ENCODE assay signal across 1 cellular context in the genomic region with DNA sequence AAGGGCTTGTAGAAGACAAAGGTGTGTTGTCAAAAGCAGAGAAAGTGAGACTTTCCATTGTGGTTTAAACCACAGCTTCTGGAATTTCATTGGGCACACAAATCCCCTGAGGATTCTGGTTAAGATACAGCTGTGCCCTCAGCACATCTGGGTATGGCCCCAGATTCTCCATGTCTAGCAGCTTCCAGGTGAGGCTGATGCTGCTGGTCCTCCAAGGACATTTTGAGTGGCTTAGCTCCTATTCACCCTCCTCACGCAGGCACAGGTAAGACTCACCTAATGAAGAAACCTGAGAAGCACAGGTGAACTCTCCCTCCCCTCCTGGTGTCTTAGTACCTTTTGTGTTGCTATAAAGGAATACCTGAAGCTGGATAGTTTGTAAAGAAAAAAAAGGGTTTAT.
TF ChIP-seq lines count a peak whose summit lies in the region.

No MANE protein-coding gene starts in this region.

TF ChIP-seq in K562, 482 proteins besides CTCF, POLR2A, EP300 and RAD21:
- TF ChIP-seq, protein P1, sequence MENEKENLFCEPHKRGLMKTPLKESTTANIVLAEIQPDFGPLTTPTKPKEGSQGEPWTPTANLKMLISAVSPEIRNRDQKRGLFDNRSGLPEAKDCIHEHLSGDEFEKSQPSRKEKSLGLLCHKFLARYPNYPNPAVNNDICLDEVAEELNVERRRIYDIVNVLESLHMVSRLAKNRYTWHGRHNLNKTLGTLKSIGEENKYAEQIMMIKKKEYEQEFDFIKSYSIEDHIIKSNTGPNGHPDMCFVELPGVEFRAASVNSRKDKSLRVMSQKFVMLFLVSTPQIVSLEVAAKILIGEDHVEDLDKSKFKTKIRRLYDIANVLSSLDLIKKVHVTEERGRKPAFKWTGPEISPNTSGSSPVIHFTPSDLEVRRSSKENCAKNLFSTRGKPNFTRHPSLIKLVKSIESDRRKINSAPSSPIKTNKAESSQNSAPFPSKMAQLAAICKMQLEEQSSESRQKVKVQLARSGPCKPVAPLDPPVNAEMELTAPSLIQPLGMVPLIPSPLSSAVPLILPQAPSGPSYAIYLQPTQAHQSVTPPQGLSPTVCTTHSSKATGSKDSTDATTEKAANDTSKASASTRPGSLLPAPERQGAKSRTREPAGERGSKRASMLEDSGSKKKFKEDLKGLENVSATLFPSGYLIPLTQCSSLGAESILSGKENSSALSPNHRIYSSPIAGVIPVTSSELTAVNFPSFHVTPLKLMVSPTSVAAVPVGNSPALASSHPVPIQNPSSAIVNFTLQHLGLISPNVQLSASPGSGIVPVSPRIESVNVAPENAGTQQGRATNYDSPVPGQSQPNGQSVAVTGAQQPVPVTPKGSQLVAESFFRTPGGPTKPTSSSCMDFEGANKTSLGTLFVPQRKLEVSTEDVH (IDR thresholded peaks at IDR 0.05; ENCODE audit: low read depth, partially characterized antibody), result no peak
- TF ChIP-seq ZC3H4 (CRISPR knock-in tag; IDR thresholded peaks at IDR 0.05; ENCODE audit: borderline replicate concordance) (peak; percentile 85; the same call in 1 of the 2 replicates), BHLHE40 (IDR thresholded peaks at IDR 0.05; ENCODE audit: low read length) (no peak), ZNF354B (CRISPR knock-in tag; IDR thresholded peaks at IDR 0.05) (no peak), POLR2AphosphoS5 (IDR thresholded peaks at IDR 0.05; ENCODE audit: control insufficient read depth, insufficient read depth, low read depth, low read length) (no peak), MYNN (IDR thresholded peaks at IDR 0.05) (no peak), MYNN (CRISPR knock-in tag; IDR thresholded peaks at IDR 0.05) (peak; percentile 63; the same call in 1 of the 2 replicates), ZFX (CRISPR knock-in tag; IDR thresholded peaks at IDR 0.05) (0 out of 2 replicates have a peak, but pooled peaks have one; percentile 23), ATF1 (CRISPR knock-in tag; IDR thresholded peaks at IDR 0.05) (0 out of 2 replicates have a peak, but pooled peaks have one; percentile 2), ATF1 (tag; IDR thresholded peaks at IDR 0.05) (no peak), RB1 (IDR thresholded peaks at IDR 0.05; ENCODE audit: low read depth) (no peak), ZNF12 (CRISPR knock-in tag; IDR thresholded peaks at IDR 0.05) (no peak)
- TF ChIP-seq, protein P2, sequence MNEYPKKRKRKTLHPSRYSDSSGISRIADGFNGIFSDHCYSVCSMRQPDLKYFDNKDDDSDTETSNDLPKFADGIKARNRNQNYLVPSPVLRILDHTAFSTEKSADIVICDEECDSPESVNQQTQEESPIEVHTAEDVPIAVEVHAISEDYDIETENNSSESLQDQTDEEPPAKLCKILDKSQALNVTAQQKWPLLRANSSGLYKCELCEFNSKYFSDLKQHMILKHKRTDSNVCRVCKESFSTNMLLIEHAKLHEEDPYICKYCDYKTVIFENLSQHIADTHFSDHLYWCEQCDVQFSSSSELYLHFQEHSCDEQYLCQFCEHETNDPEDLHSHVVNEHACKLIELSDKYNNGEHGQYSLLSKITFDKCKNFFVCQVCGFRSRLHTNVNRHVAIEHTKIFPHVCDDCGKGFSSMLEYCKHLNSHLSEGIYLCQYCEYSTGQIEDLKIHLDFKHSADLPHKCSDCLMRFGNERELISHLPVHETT (CRISPR knock-in tag; conservative IDR thresholded peaks at IDR 0.05 in 1 of 2, IDR thresholded peaks at IDR 0.05 in 1 of 2), result 0 out of 4 replicates have a peak, but pooled peaks of 1 of the 2 experiments have one; percentile 73
- TF ChIP-seq, protein P3, sequence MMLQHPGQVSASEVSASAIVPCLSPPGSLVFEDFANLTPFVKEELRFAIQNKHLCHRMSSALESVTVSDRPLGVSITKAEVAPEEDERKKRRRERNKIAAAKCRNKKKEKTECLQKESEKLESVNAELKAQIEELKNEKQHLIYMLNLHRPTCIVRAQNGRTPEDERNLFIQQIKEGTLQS (IDR thresholded peaks at IDR 0.05), result no peak
- TF ChIP-seq, protein P3 (CRISPR knock-in tag; conservative IDR thresholded peaks at IDR 0.05), result 0 out of 2 replicates have a peak, but pooled peaks have one; percentile 23
- TF ChIP-seq, protein P4, sequence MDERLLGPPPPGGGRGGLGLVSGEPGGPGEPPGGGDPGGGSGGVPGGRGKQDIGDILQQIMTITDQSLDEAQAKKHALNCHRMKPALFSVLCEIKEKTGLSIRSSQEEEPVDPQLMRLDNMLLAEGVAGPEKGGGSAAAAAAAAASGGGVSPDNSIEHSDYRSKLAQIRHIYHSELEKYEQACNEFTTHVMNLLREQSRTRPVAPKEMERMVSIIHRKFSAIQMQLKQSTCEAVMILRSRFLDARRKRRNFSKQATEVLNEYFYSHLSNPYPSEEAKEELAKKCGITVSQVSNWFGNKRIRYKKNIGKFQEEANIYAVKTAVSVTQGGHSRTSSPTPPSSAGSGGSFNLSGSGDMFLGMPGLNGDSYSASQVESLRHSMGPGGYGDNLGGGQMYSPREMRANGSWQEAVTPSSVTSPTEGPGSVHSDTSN (CRISPR knock-in tag; IDR thresholded peaks at IDR 0.05; ENCODE audit: low read depth), result peak; percentile 17; the same call in 1 of the 2 replicates
- TF ChIP-seq, protein P4 (tag; conservative IDR thresholded peaks at IDR 0.05; ENCODE audit: low read depth), result no peak
